In genomic region chr10:97445722-97446639, GRCh38 we compare ENCODE assay signal across 8 cellular contexts. TPM values are rescaled to one million over a fixed set of nuclear protein-coding genes. Genes with fewer than 3 reads are reported as not detected.
DNase-seq lines count a peak whose midpoint lies in the region; TF ChIP-seq lines count a peak whose summit lies in the region.

EXOSC1 (minus strand) TSS chr10:97446006; CDS start chr10:97445985, 21 bp downstream.
ZDHHC16 (plus strand) TSS chr10:97446175; CDS start chr10:97451676, 5,501 bp downstream.

- no peaks in the 10 kb centered on the region for H3K9me3 Mint-ChIP-seq in nephron
- H3K9me3 Mint-ChIP-seq in stimulated activated naive CD8-positive, alpha-beta T cell treated with anti-CD3 and anti-CD28 coated beads, Interleukin-15, Interleukin-2, amounts not matched to agents 100 ng/mL and 50 ng/mL, for 24 hours = no peaks in the 10 kb centered on the region

- H3K4me3 ChIP-seq in H7 (ENCODE audit: insufficient read depth, low read depth, low read length) (peak within 1 kb of the TSS; percentile 91), fibroblast of the aortic adventitia (ENCODE audit: low read depth, low read length) (peak within 1 kb of the TSS; percentile 91)

- H3K36me3 Mint-ChIP-seq in nephron (ENCODE audit: low read depth) = peaks cover 26% of the 10 kb centered on the region
- peaks cover 35% of the 10 kb centered on the region for H3K36me3 Mint-ChIP-seq in stimulated activated naive CD8-positive, alpha-beta T cell treated with anti-CD3 and anti-CD28 coated beads, Interleukin-15, Interleukin-2, amounts not matched to agents 100 ng/mL and 50 ng/mL, for 24 hours (ENCODE audit: low read depth)

- peaks cover 31% of the 10 kb centered on the region for H3K4me1 Mint-ChIP-seq in nephron
- peaks cover 54% of the 10 kb centered on the region for H3K4me1 Mint-ChIP-seq in stimulated activated naive CD8-positive, alpha-beta T cell treated with anti-CD3 and anti-CD28 coated beads, Interleukin-15, Interleukin-2, amounts not matched to agents 100 ng/mL and 50 ng/mL, for 24 hours (ENCODE audit: low read depth)

- TF ChIP-seq CTCF in fibroblast of the aortic adventitia (IDR thresholded peaks at IDR 0.05; ENCODE audit: insufficient read depth, low read length) (no peak), nephron (IDR thresholded peaks at IDR 0.05; ENCODE audit: unreplicated experiment in 3 of 3) (no peak)

- H3K4me3 Mint-ChIP-seq in nephron = peak within 1 kb of the TSS; percentile 96 to 99 (median 98)
- peak within 1 kb of the TSS; percentile 99 for H3K4me3 Mint-ChIP-seq in stimulated activated naive CD8-positive, alpha-beta T cell treated with anti-CD3 and anti-CD28 coated beads, Interleukin-15, Interleukin-2, amounts not matched to agents 100 ng/mL and 50 ng/mL, for 24 hours

- no peaks in the 10 kb centered on the region for H3K27me3 ChIP-seq in H7 (ENCODE audit: control insufficient read depth, insufficient read depth, low read length)

- no peaks in the 10 kb centered on the region for H3K27me3 Mint-ChIP-seq in nephron (ENCODE audit: low read depth)
- H3K27me3 Mint-ChIP-seq in stimulated activated naive CD8-positive, alpha-beta T cell treated with anti-CD3 and anti-CD28 coated beads, Interleukin-15, Interleukin-2, amounts not matched to agents 100 ng/mL and 50 ng/mL, for 24 hours = no peaks in the 10 kb centered on the region

- H3K27ac Mint-ChIP-seq in nephron = peak within 1 kb of the TSS; percentile 31 to 86 (median 75)
- H3K27ac Mint-ChIP-seq in stimulated activated naive CD8-positive, alpha-beta T cell treated with anti-CD3 and anti-CD28 coated beads, Interleukin-15, Interleukin-2, amounts not matched to agents 100 ng/mL and 50 ng/mL, for 24 hours = peak within 1 kb of the TSS; percentile 91

- DNase-seq in ELR (ENCODE audit: low read depth) (peak; percentile 98), H7 (peak; percentile 99), M059J (ENCODE audit: low read depth) (peak; percentile 96), SHP77 (lab: John Stamatoyannopoulos, UW) (peak; percentile 92 to 97), fibroblast of the aortic adventitia (ENCODE audit: low read depth) (peak; percentile 95)
- DNase-seq in activated effector memory CD4-positive, alpha-beta T cell treated with Interleukin-2 at 50 U/mL for 16 hours = peak; percentile 84

- no peaks in the 10 kb centered on the region for H3K36me3 ChIP-seq in H7 (replicated peaks; ENCODE audit: control insufficient read depth, insufficient read depth, low read length)

RNA-seq across cellular contexts. Expression of gene EXOSC1, which starts in this region (rescaled TPM):
- 71.8 and 84.5 TPM in 2 replicates for total RNA-seq in H7 (2014; rRNA removed; shearing (Covaris generic))
- total RNA-seq in M059J (2014; rRNA removed; shearing (Covaris generic)) = 68.9 and 69.3 TPM in 2 replicates
- 29.8 and 50.3 TPM in 2 replicates for total RNA-seq in fibroblast of the aortic adventitia (ENCODE audit: low replicate concordance)

RNA-seq across cellular contexts. Expression of gene ZDHHC16, which starts in this region (rescaled TPM):
- total RNA-seq in H7 (2014; rRNA removed; shearing (Covaris generic)) = 36.0 and 47.6 TPM in 2 replicates
- 63.3 and 67.8 TPM in 2 replicates for total RNA-seq in M059J (2014; rRNA removed; shearing (Covaris generic))
- 24.9 and 45.5 TPM in 2 replicates for total RNA-seq in fibroblast of the aortic adventitia (ENCODE audit: low replicate concordance)

Comparison
In these comparisons a context has a peak if more than half of its experiments do, and no peak if none do; other contexts are left out.
1. Peak in every context shown above with its lines: DNase-seq and H3K4me3 ChIP-seq.